Comparison of ENCODE assay signal across 12 cellular contexts in genomic region chr9:14311940-14312572, GRCh38. TPM values are rescaled to one million over a fixed set of nuclear protein-coding genes. Genes with fewer than 3 reads are reported as not detected.
DNase-seq lines count a peak whose midpoint lies in the region; ATAC-seq and TF ChIP-seq lines count a peak whose summit lies in the region.
"Had no signal": no experiment of that assay in that cellular context is flagged by ENCODE, and none has a peak within 500 bp of the region (broad histone marks: within the 10 kb centered on the region; RNA-seq: fewer than 3 reads in every experiment).

No MANE protein-coding gene starts in this region.

- H3K4me3 Mint-ChIP-seq in natural killer cell (peak overlapping the region; percentile 67), nephron progenitor cell (peak overlapping the region; percentile 87)
- H3K4me3 Mint-ChIP-seq in natural killer cell treated with Interleukin-12 subunit alpha and Interleukin-12 subunit beta and Interleukin-15 and Interleukin-18, amount 100 ng/mL, for 72 hours: no peak overlapping the region
- H3K4me3 Mint-ChIP-seq: activated CD4-positive, alpha-beta memory T cell treated with anti-CD3 and anti-CD28 coated beads for 36 hours had no signal

- no peaks in the 10 kb centered on the region for H3K27me3 ChIP-seq in esophagus (ENCODE audit: control insufficient read depth in 1 of 2, insufficient read depth in 2 of 2, low read length in 2 of 2)

- H3K4me1 Mint-ChIP-seq in natural killer cell (peaks cover 16 to 20% of the 10 kb centered on the region in 2 donors), nephron progenitor cell (peaks cover 32% of the 10 kb centered on the region)
- H3K4me1 Mint-ChIP-seq in natural killer cell treated with Interleukin-12 subunit alpha and Interleukin-12 subunit beta and Interleukin-15 and Interleukin-18, amount 100 ng/mL, for 72 hours (ENCODE audit: low read depth in 2 of 2): peaks cover 17 to 21% of the 10 kb centered on the region in 2 donors

- H3K9me3 Mint-ChIP-seq in natural killer cell: peaks cover 0 to 2% of the 10 kb centered on the region in 2 donors
- no peaks in the 10 kb centered on the region for H3K9me3 Mint-ChIP-seq in natural killer cell treated with Interleukin-12 subunit alpha and Interleukin-12 subunit beta and Interleukin-15 and Interleukin-18, amount 100 ng/mL, for 72 hours
- no peaks in the 10 kb centered on the region for H3K9me3 Mint-ChIP-seq in nephron progenitor cell
- H3K9me3 Mint-ChIP-seq: activated CD4-positive, alpha-beta memory T cell treated with anti-CD3 and anti-CD28 coated beads for 36 hours had no signal

- no peak overlapping the region for H3K27ac Mint-ChIP-seq in natural killer cell
- H3K27ac Mint-ChIP-seq in natural killer cell treated with Interleukin-12 subunit alpha and Interleukin-12 subunit beta and Interleukin-15 and Interleukin-18, amount 100 ng/mL, for 72 hours: no peak overlapping the region
- H3K27ac Mint-ChIP-seq in nephron progenitor cell: no peak overlapping the region
- H3K27ac Mint-ChIP-seq: activated CD4-positive, alpha-beta memory T cell treated with anti-CD3 and anti-CD28 coated beads for 36 hours; CD14-positive monocyte had no signal

- H3K9me3 ChIP-seq in esophagus (ENCODE audit: control insufficient read depth in 2 of 2, insufficient read depth in 1 of 2, low read depth in 1 of 2, low read length in 1 of 2): no peaks in the 10 kb centered on the region

- TF ChIP-seq CTCF in natural killer cell (IDR thresholded peaks at IDR 0.05) (no peak), nephron progenitor cell (IDR thresholded peaks at IDR 0.05) (no peak)

- 15 to 16% methylated on average over 6 of the region's 6 CpGs for WGBS in esophagus, 2 donors

- peaks cover 0 to under 1% of the 10 kb centered on the region in 2 donors for H3K36me3 ChIP-seq in esophagus (ENCODE audit: control insufficient read depth in 2 of 2, insufficient read depth in 2 of 2, low read length in 1 of 2)

- DNase-seq in natural killer cell (no peak), nephron progenitor cell (no peak), SIG-M5 (lab: John Stamatoyannopoulos, UW) (no peak), T-helper 1 cell (no peak)
- no peak for DNase-seq in natural killer cell treated with Interleukin-12 subunit alpha and Interleukin-12 subunit beta and Interleukin-15 and Interleukin-18, amount 100 ng/mL, for 72 hours (ENCODE audit: low spot score)
- DNase-seq: activated CD4-positive, alpha-beta memory T cell treated with anti-CD3 and anti-CD28 coated beads for 36 hours; NCI-H526 treated with DMSO at 0.1 percent for 48 hours; stimulated activated CD4-positive, alpha-beta T cell treated with anti-CD3 and anti-CD28 coated beads, Interleukin-4, amount 100 ng/mL, for 4 hours had no signal

- H3K4me3 ChIP-seq in esophagus (ENCODE audit: low read depth in 1 of 2, low read length in 2 of 2): peak overlapping the region in 1 of 2 donors; percentile 85

- no peak for ATAC-seq in natural killer cell
- ATAC-seq in natural killer cell treated with Interleukin-12 subunit alpha and Interleukin-12 subunit beta and Interleukin-15 and Interleukin-18, amount 100 ng/mL, for 72 hours: no peak
- ATAC-seq in HG03342 (IDR thresholded peaks at IDR 0.05; ENCODE audit: unreplicated experiment): no peak
- no peak for ATAC-seq in HG03457 (IDR thresholded peaks at IDR 0.05; ENCODE audit: unreplicated experiment)

- no peaks in the 10 kb centered on the region for H3K4me1 ChIP-seq in esophagus (ENCODE audit: control insufficient read depth in 2 of 2, insufficient read depth in 2 of 2, low read length in 1 of 2)

- H3K27ac ChIP-seq in esophagus (ENCODE audit: low read depth in 2 of 2, low read length in 1 of 2): peak overlapping the region; percentile 9 to 98

- H3K27me3 Mint-ChIP-seq in natural killer cell (ENCODE audit: low read depth in 2 of 2) (peaks cover 43 to 61% of the 10 kb centered on the region in 2 donors), nephron progenitor cell (ENCODE audit: low read depth, poor library complexity) (peaks cover 61% of the 10 kb centered on the region)
- peaks cover 39 to 77% of the 10 kb centered on the region in 2 donors for H3K27me3 Mint-ChIP-seq in natural killer cell treated with Interleukin-12 subunit alpha and Interleukin-12 subunit beta and Interleukin-15 and Interleukin-18, amount 100 ng/mL, for 72 hours

- intact Hi-C loops in natural killer cell (cut with micrococcal nuclease): no loop called here

- H3K36me3 Mint-ChIP-seq in natural killer cell (no peaks in the 10 kb centered on the region), nephron progenitor cell (ENCODE audit: low read depth) (peaks cover 4% of the 10 kb centered on the region)
- H3K36me3 Mint-ChIP-seq in natural killer cell treated with Interleukin-12 subunit alpha and Interleukin-12 subunit beta and Interleukin-15 and Interleukin-18, amount 100 ng/mL, for 72 hours: peaks cover 5% of the 10 kb centered on the region

RNA-seq across cellular contexts. Expression of gene NFIB, which starts 1.9 kb away (rescaled TPM):
- total RNA-seq in natural killer cell: under 1 TPM in 2 of 3 donors, not detected in 1; 0.20 to 0.21 TPM
- total RNA-seq in natural killer cell treated with Interleukin-12 subunit alpha and Interleukin-12 subunit beta and Interleukin-15 and Interleukin-18, amount 100 ng/mL, for 72 hours: not detected
- polyA plus RNA-seq in esophagus: 1 to 10 TPM; 4.0 to 6.6 TPM
- total RNA-seq: activated CD4-positive, alpha-beta memory T cell treated with anti-CD3 and anti-CD28 coated beads for 36 hours had no signal
- polyA plus RNA-seq: CD14-positive monocyte had no signal
